Comparison of ENCODE assay signal across 28 cellular contexts in genomic region chr12:26654623-26655022, GRCh38.
"Had no signal": no experiment of that assay in that cellular context is flagged by ENCODE, and none has a peak within 500 bp of the region (broad histone marks: within the 10 kb centered on the region; RNA-seq: fewer than 3 reads in every experiment).

No MANE protein-coding gene starts in this region.

- H3K9ac ChIP-seq: neural progenitor cell had no signal

- H3K9me3 Mint-ChIP-seq: stimulated activated effector memory CD8-positive, alpha-beta T cell treated with anti-CD3 and anti-CD28 coated beads, Interleukin-12 subunit alpha, Interleukin-12 subunit beta, amount 100 ng/mL, for 72 hours; type B pancreatic cell had no signal

- DNase-seq: cerebellar nuclear complex; dorsolateral prefrontal cortex; effector CD4-positive, alpha-beta T cell; foreskin keratinocyte; heart right ventricle; hippocampal formation; mesenchymal stem cell; mucosa of descending colon; naive B cell; nucleus accumbens; sigmoid colon; stimulated activated CD4-positive, alpha-beta T cell treated with anti-CD3 and anti-CD28 coated beads, Interleukin-2, amount 100 ng/mL, for 24 hours; stimulated activated CD4-positive, alpha-beta T cell treated with anti-CD3 and anti-CD28 coated beads, Interleukin-4, amount 100 ng/mL, for 24 hours; stimulated activated naive CD4-positive, alpha-beta T cell treated with Interleukin-2 at 50 U/mL for 16 hours; stomach; testis; tibial artery had no signal

- H3K4me3 Mint-ChIP-seq: mesothelial cell of epicardium; naive B cell; nephron; neural progenitor cell; stimulated activated effector memory CD8-positive, alpha-beta T cell treated with anti-CD3 and anti-CD28 coated beads, Interleukin-12 subunit alpha, Interleukin-12 subunit beta, amount 100 ng/mL, for 72 hours; type B pancreatic cell had no signal

- H3K4me1 ChIP-seq: foreskin keratinocyte, heart right ventricle, neural progenitor cell, prostate gland, testis, tibial artery had no signal

- H3K36me3 Mint-ChIP-seq: neural progenitor cell had no signal

- H3K9me3 ChIP-seq: gastroesophageal sphincter, mucosa of descending colon, prostate gland, right atrium auricular region, sigmoid colon, testis, tibial artery had no signal

- H3K4me3 ChIP-seq: dorsolateral prefrontal cortex, gastroesophageal sphincter, heart right ventricle, lung, mucosa of descending colon, neural progenitor cell, prostate gland, right atrium auricular region, sigmoid colon, stomach, testis, tibial artery had no signal

- H3K27me3 ChIP-seq: dorsolateral prefrontal cortex, foreskin keratinocyte, gastroesophageal sphincter, heart right ventricle, neural progenitor cell, right atrium auricular region, sigmoid colon, stomach, testis, tibial artery had no signal

- ATAC-seq: esophagus mucosa; foreskin keratinocyte; gastroesophageal sphincter; mucosa of descending colon; stimulated activated effector memory CD8-positive, alpha-beta T cell treated with anti-CD3 and anti-CD28 coated beads, Interleukin-12 subunit alpha, Interleukin-12 subunit beta, amount 100 ng/mL, for 72 hours had no signal

- H3K4me1 Mint-ChIP-seq: nephron; neural progenitor cell; stimulated activated effector memory CD8-positive, alpha-beta T cell treated with anti-CD3 and anti-CD28 coated beads, Interleukin-12 subunit alpha, Interleukin-12 subunit beta, amount 100 ng/mL, for 72 hours had no signal

- H3K27me3 Mint-ChIP-seq: naive B cell, type B pancreatic cell had no signal

- H3K27ac Mint-ChIP-seq: mesothelial cell of epicardium; nephron; neural progenitor cell; stimulated activated effector memory CD8-positive, alpha-beta T cell treated with anti-CD3 and anti-CD28 coated beads, Interleukin-12 subunit alpha, Interleukin-12 subunit beta, amount 100 ng/mL, for 72 hours; type B pancreatic cell had no signal

- H3K27ac ChIP-seq: dorsolateral prefrontal cortex, epithelial cell of prostate, foreskin keratinocyte, gastroesophageal sphincter, heart right ventricle, neural progenitor cell, prostate gland, right atrium auricular region, sigmoid colon, stomach, testis, tibial artery had no signal

- H3K36me3 ChIP-seq: neural progenitor cell, prostate gland had no signal
